In the genomic region with DNA sequence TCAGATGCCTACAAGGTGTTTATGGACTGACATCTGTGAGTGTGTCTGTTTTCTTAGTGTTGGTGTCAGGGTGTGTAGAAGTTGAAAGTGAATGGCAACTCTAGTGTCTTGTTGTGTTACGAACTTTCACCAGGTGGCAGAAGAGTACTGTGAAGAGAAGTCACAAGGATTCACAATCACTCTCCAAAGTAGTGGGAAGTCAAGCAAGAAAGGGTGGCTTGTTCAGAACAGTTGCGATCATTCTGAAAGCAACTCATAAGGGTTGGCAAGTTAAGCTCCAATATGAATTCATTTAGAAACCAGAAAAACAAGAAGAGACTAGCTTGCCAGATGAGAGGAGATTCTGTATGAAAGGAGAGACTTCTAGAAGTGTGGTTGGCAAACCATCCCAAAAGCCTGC, we compare ENCODE assay signal across 8 cellular contexts.
DNase-seq lines count a peak whose midpoint lies in the region; ATAC-seq and TF ChIP-seq lines count a peak whose summit lies in the region.

No MANE protein-coding gene starts in this region.

- H3K79me2 ChIP-seq in smooth muscle cell (ENCODE audit: low read depth): no peaks in the 10 kb centered on the region

- WGBS in smooth muscle cell (ENCODE audit: low lambda C conversion rate): 36% methylated on average over 2 of the region's 2 CpGs

- H3K4me2 ChIP-seq in smooth muscle cell: no peak overlapping the region

- H3K9ac ChIP-seq in smooth muscle cell (ENCODE audit: low read depth): no peak overlapping the region

- peak; percentile 38 for DNase-seq in DMS153 (lab: John Stamatoyannopoulos, UW)
- peak; percentile 89 for DNase-seq in NCI-H526 treated with DMSO at 0.1 percent for 48 hours (lab: John Stamatoyannopoulos, UW)
- peak; percentile 12 for DNase-seq in activated naive CD8-positive, alpha-beta T cell treated with anti-CD3 and anti-CD28 coated beads, Interleukin-2, amount 50 U/mL, for 16 hours (ENCODE audit: low read depth, low spot score)
- DNase-seq in hepatic stellate cell (ENCODE audit: low spot score): peak; percentile 27
- no peak for DNase-seq in smooth muscle cell (lab: John Stamatoyannopoulos, UW; ENCODE audit: unreplicated experiment)
- DNase-seq in cerebellum (ENCODE audit: low spot score): no peak

- no peaks in the 10 kb centered on the region for H3K36me3 ChIP-seq in smooth muscle cell (ENCODE audit: low read depth)

- H3K27ac ChIP-seq in smooth muscle cell (ENCODE audit: low read depth): no peak overlapping the region

- no peak overlapping the region for H3K4me3 ChIP-seq in smooth muscle cell

- H3K4me1 ChIP-seq in smooth muscle cell (ENCODE audit: low read depth): peaks cover 6% of the 10 kb centered on the region

- no peak overlapping the region for H2AFZ ChIP-seq in smooth muscle cell (ENCODE audit: low read depth)

- no peaks in the 10 kb centered on the region for H3K27me3 ChIP-seq in smooth muscle cell (ENCODE audit: low read depth)

- H3F3A ChIP-seq in smooth muscle cell (ENCODE audit: low read depth): peaks cover 18% of the 10 kb centered on the region

- peaks cover 6% of the 10 kb centered on the region for H4K20me1 ChIP-seq in smooth muscle cell (ENCODE audit: low read depth)

- no peaks in the 10 kb centered on the region for H3K9me3 ChIP-seq in smooth muscle cell (replicated peaks; ENCODE audit: low read depth)

- TF ChIP-seq CTCF in smooth muscle cell (IDR thresholded peaks at IDR 0.05; ENCODE audit: borderline replicate concordance, insufficient read depth, poor library complexity, severe bottlenecking): peak; percentile 61

- ATAC-seq in GM18873 (IDR thresholded peaks at IDR 0.05; ENCODE audit: low FRiP score, unreplicated experiment): peak; percentile 50
- peak; percentile 68 for ATAC-seq in HG03045 (IDR thresholded peaks at IDR 0.05; ENCODE audit: unreplicated experiment)

Comparison
In these comparisons a context has a peak if more than half of its experiments do, and no peak if none do; other contexts are left out.
1. DNase-seq: peak in DMS153 (single experiment), NCI-H526 treated with DMSO at 0.1 percent for 48 hours (single experiment), activated naive CD8-positive, alpha-beta T cell treated with anti-CD3 and anti-CD28 coated beads, Interleukin-2, amount 50 U/mL, for 16 hours (single experiment) and hepatic stellate cell (single experiment); none in smooth muscle cell (single experiment) and cerebellum (single experiment).